24 cellular contexts compared by ENCODE assay signal in genomic region chrX:112874614-112875013, GRCh38.
DNase-seq lines count a peak whose midpoint lies in the region; ATAC-seq, FAIRE-seq and TF ChIP-seq lines count a peak whose summit lies in the region.
"Had no signal": no experiment of that assay in that cellular context is flagged by ENCODE, and none has a peak within 500 bp of the region (broad histone marks: within the 10 kb centered on the region; RNA-seq: fewer than 3 reads in every experiment).

No MANE protein-coding gene starts in this region.

- ATAC-seq in GM18873 (IDR thresholded peaks at IDR 0.05; ENCODE audit: low FRiP score, unreplicated experiment), result peak; percentile 42
- ATAC-seq in HG02588 (IDR thresholded peaks at IDR 0.05; ENCODE audit: unreplicated experiment), result peak; percentile 47
- peak; percentile 37 for ATAC-seq in HG03280 (IDR thresholded peaks at IDR 0.05; ENCODE audit: unreplicated experiment)
- ATAC-seq: effector memory CD8-positive, alpha-beta T cell; heart left ventricle; sciatic nerve had no signal

- in situ Hi-C loops in GM13976 (cut with MboI; ENCODE audit: low sequenced_read_pairs, unreplicated experiment), result no loop called here

- no peak for FAIRE-seq in H54 (lab: Jason Lieb, UNC)
- FAIRE-seq: GM12891 had no signal

- TF ChIP-seq CTCF in GM13976 (IDR thresholded peaks at IDR 0.05; ENCODE audit: borderline replicate concordance, control extremely low read depth, extremely low read depth, insufficient read depth, missing control alignments), result no peak

- peak; percentile 2 for DNase-seq in medulla oblongata (ENCODE audit: extremely low spot score)
- no peak for DNase-seq in NCI-H69 (lab: John Stamatoyannopoulos, UW)
- no peak for DNase-seq in SW480 (ENCODE audit: low spot score)
- no peak for DNase-seq in GM13976 (ENCODE audit: low spot score)
- DNase-seq in H54 (ENCODE audit: insufficient read length, low spot score), result no peak
- DNase-seq: ACHN; activated CD4-positive, alpha-beta T cell treated with anti-CD3 and anti-CD28 coated beads, Interleukin-2, amount 50 U/mL, for 1 hour; activated naive CD4-positive, alpha-beta T cell treated with anti-CD3 and anti-CD28 coated beads for 36 hours; Caco-2; DND-41; effector memory CD8-positive, alpha-beta T cell; foreskin fibroblast; heart left ventricle; NCI-H1694; NCI-H2171; NCI-H524 treated with DMSO at 0.1 percent for 48 hours; stimulated activated naive CD4-positive, alpha-beta T cell treated with Interleukin-2 at 50 U/mL for 16 hours; testis; WERI-Rb-1 had no signal

- TF ChIP-seq POLR2A in H54 (IDR thresholded peaks at IDR 0.05; ENCODE audit: low read depth, low read length), result no peak
